Comparison of ENCODE assay signal across 8 cellular contexts in genomic region chr7:157139142-157140117, GRCh38. TPM values are rescaled to one million over a fixed set of nuclear protein-coding genes. Genes with fewer than 3 reads are reported as not detected.
DNase-seq lines count a peak whose midpoint lies in the region; ATAC-seq and TF ChIP-seq lines count a peak whose summit lies in the region.

No MANE protein-coding gene starts in this region.

- peaks cover 32 to 50% of the 10 kb centered on the region in 2 donors for H3K4me1 ChIP-seq in gastrocnemius medialis

- in situ Hi-C loops in gastrocnemius medialis (cut with MboI; ENCODE audit: low sequenced_read_pairs in 4 of 4), result loop anchor here in 3 of 4 donors (10.0 to 25.0 kb wide), 3 partner anchors 115 to 185 kb away; no protein-coding TSS in a partner anchor

- H3K9me3 Mint-ChIP-seq in activated naive CD4-positive, alpha-beta T cell treated with anti-CD3 and anti-CD28 coated beads, Interleukin-2, amount 50 U/mL, for 72 hours, result no peaks in the 10 kb centered on the region

- peak overlapping the region; percentile 79 to 93 (median 80) for H3K4me3 ChIP-seq in gastrocnemius medialis

- H3K27ac Mint-ChIP-seq in activated naive CD4-positive, alpha-beta T cell treated with anti-CD3 and anti-CD28 coated beads, Interleukin-2, amount 50 U/mL, for 72 hours, result peak overlapping the region; percentile 64 to 77

- intact Hi-C loops in left ventricle myocardium superior (cut with micrococcal nuclease), result no loop called here
- intact Hi-C loops in gastrocnemius medialis (cut with DNase I; ENCODE audit: low total_unique reads), result loop anchor here (2.0 to 10.0 kb wide), 5 partner anchors 197 to 1843 kb away; partner anchors contain the start of genes DNAJB6, INSIG1, LMBR1 and RNF32

- no peaks in the 10 kb centered on the region for H3K27me3 ChIP-seq in gastrocnemius medialis

- H3K27ac ChIP-seq in gastrocnemius medialis, result peak overlapping the region; percentile 81 to 94 (median 91)

- TF ChIP-seq CTCF in gastrocnemius medialis (IDR thresholded peaks at IDR 0.05 in 4 of 5, conservative IDR thresholded peaks at IDR 0.05 in 1 of 5), result no peak

- no peak for TF ChIP-seq POLR2A in gastrocnemius medialis (IDR thresholded peaks at IDR 0.05)

- H3K36me3 Mint-ChIP-seq in activated naive CD4-positive, alpha-beta T cell treated with anti-CD3 and anti-CD28 coated beads, Interleukin-2, amount 50 U/mL, for 72 hours, result peaks cover 35 to 40% of the 10 kb centered on the region in 2 donors

- H3K9me3 ChIP-seq in gastrocnemius medialis, result no peaks in the 10 kb centered on the region

- ATAC-seq in GM18508 (IDR thresholded peaks at IDR 0.05; ENCODE audit: insufficient read depth, unreplicated experiment) (peak; percentile 28), HG02759 (IDR thresholded peaks at IDR 0.05; ENCODE audit: unreplicated experiment) (peak; percentile 58), left ventricle myocardium superior (peak; percentile 81), gastrocnemius medialis (peak; percentile 71 to 74)
- peak; percentile 67 to 69 for ATAC-seq in activated naive CD4-positive, alpha-beta T cell treated with anti-CD3 and anti-CD28 coated beads, Interleukin-2, amount 50 U/mL, for 72 hours

- no peaks in the 10 kb centered on the region for H3K36me3 ChIP-seq in gastrocnemius medialis

- peak; percentile 20 for DNase-seq in OCI-M1 (lab: John Stamatoyannopoulos, UW)
- DNase-seq in activated naive CD4-positive, alpha-beta T cell treated with anti-CD3 and anti-CD28 coated beads, Interleukin-2, amount 50 U/mL, for 72 hours (ENCODE audit: low spot score in 2 of 2), result peak in 1 of 2 donors; percentile 58
- peak; percentile 75 for DNase-seq in left ventricle myocardium superior
- peak; percentile 12 to 44 for DNase-seq in gastrocnemius medialis
- DNase-seq in NCI-H187 treated with DMSO at 0.1 percent for 48 hours (lab: John Stamatoyannopoulos, UW), result no peak
- no peak for DNase-seq in SHP77 (lab: John Stamatoyannopoulos, UW)

RNA-seq across cellular contexts. Expression of gene UBE3C, which starts 0.7 kb away (rescaled TPM):
- total RNA-seq in activated naive CD4-positive, alpha-beta T cell treated with anti-CD3 and anti-CD28 coated beads, Interleukin-2, amount 50 U/mL, for 72 hours, result 10 to 100 TPM; 57.7 to 60.0 TPM
- 52.1 TPM for total RNA-seq in left ventricle myocardium superior
- 100 to 1,000 TPM in 1 of 4 donors, 10 to 100 TPM in 3; 64.4 to 123 (median 76.3) TPM for total RNA-seq in gastrocnemius medialis

Comparison
In these comparisons a context has a peak if more than half of its experiments do, and no peak if none do; other contexts are left out.
1. ATAC-seq: peak in every context shown above with its lines; median percentile 81 in left ventricle myocardium superior; 72 in gastrocnemius medialis; 68 in activated naive CD4-positive, alpha-beta T cell treated with anti-CD3 and anti-CD28 coated beads, Interleukin-2, amount 50 U/mL, for 72 hours; 58 in HG02759; 28 in GM18508.
2. DNase-seq: peak in OCI-M1 (single experiment), left ventricle myocardium superior (single experiment) and gastrocnemius medialis (2 of 2); none in NCI-H187 treated with DMSO at 0.1 percent for 48 hours (single experiment) and SHP77 (0 of 2).